ENCODE assay signal across 24 cellular contexts in the genomic region with DNA sequence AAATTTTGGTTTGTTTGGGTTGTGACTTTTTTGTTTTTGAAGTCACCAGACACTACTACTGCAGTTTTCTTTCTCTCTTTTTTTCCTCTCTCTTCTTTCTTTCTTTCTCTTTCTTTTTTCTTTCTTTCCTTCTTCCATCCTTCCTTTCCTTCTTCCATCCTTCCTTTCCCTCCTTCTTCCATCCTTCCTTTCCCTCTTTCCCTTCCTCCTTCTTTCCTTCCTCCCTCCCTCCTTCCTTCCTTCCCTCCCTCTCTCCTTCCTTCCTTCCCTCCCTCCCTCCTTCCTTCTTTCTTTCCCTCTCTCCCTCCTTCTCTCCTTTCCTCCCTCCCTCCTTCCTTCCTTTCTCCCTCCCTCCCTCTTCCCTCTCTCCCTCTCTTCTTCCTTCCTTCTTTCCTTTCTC.
DNase-seq lines count a peak whose midpoint lies in the region; ATAC-seq, FAIRE-seq and TF ChIP-seq lines count a peak whose summit lies in the region.
"Had no signal": no experiment of that assay in that cellular context is flagged by ENCODE, and none has a peak within 500 bp of the region (broad histone marks: within the 10 kb centered on the region; RNA-seq: fewer than 3 reads in every experiment).

No MANE protein-coding gene starts in this region.

- FAIRE-seq in HepG2 (lab: Jason Lieb, UNC) (no peak), H1 (lab: Jason Lieb, UNC) (no peak)
- FAIRE-seq: A549, GM12878, GM12892, GM18507, GM19239 had no signal

- H3K14ac ChIP-seq in H1 (ENCODE audit: insufficient read length) = no peak overlapping the region

- intact Hi-C loops in HepG2 (cut with micrococcal nuclease; ENCODE audit: unreplicated experiment) (no loop called here), right lobe of liver (cut with DNase I) (no loop called here)

- TF ChIP-seq CTCF in HepG2 (CRISPR knock-in tag; IDR thresholded peaks at IDR 0.05) (no peak), right lobe of liver (IDR thresholded peaks at IDR 0.05) (no peak), HEK293 (tag by site-specific recombination; IDR thresholded peaks at IDR 0.05) (no peak), H1 (IDR thresholded peaks at IDR 0.05; ENCODE audit: control extremely low read depth in 1 of 3, insufficient read depth in 1 of 3, low read depth in 1 of 3, low read length in 3 of 3) (no peak), BE2C (IDR thresholded peaks at IDR 0.05; ENCODE audit: low read depth, low read length) (no peak)

- TF ChIP-seq POLR2A in HepG2 (IDR thresholded peaks at IDR 0.05; ENCODE audit: insufficient read depth in 1 of 2, low read depth in 2 of 2, low read length in 2 of 2) = no peak
- no peak for TF ChIP-seq POLR2A in right lobe of liver (IDR thresholded peaks at IDR 0.05)
- no peak for TF ChIP-seq POLR2A in H1 (IDR thresholded peaks at IDR 0.05; ENCODE audit: control extremely low read depth in 1 of 2, low read depth in 2 of 2, low read length in 2 of 2)

- DNase-seq in HepG2 (ENCODE audit: low spot score) (no peak), right lobe of liver (no peak), H1 (ENCODE audit: low read depth in 1 of 2, low spot score in 2 of 2) (no peak), BE2C (no peak), DMS53 (lab: John Stamatoyannopoulos, UW) (no peak)
- no peak for DNase-seq in activated naive CD4-positive, alpha-beta T cell treated with anti-CD3 and anti-CD28 coated beads, Interleukin-2, amount 50 U/mL, for 16 hours
- DNase-seq: AML-193; C1 segment of cervical spinal cord; CD4-positive, alpha-beta memory T cell; CD4-positive, CD25-positive, alpha-beta regulatory T cell; CD8-positive, alpha-beta memory T cell; COR-L47; DMS 273 treated with DMSO at 0.1 percent for 48 hours; DMS153; DMS79 treated with DMSO at 0.1 percent for 48 hours; GDM1 had no signal

- no TSS peak for BruUV-seq in HepG2 (replicated peaks; lab: Mats Ljungman, UMichigan)

- no peak overlapping the region for H4K91ac ChIP-seq in H1 (replicated peaks; ENCODE audit: insufficient read length, low read length)

- TF ChIP-seq EP300 in HepG2 (IDR thresholded peaks at IDR 0.05; ENCODE audit: low read depth in 2 of 2, low read length in 2 of 2) (no peak), HepG2 (CRISPR knock-in tag; IDR thresholded peaks at IDR 0.05; ENCODE audit: borderline replicate concordance) (no peak), H1 (IDR thresholded peaks at IDR 0.05; ENCODE audit: borderline replicate concordance in 1 of 2, low read depth in 2 of 2, low read length in 2 of 2) (no peak)

- no peak overlapping the region for H3K56ac ChIP-seq in H1 (replicated peaks; ENCODE audit: insufficient read length, low read depth, low read length)

- H4K5ac ChIP-seq in H1 (ENCODE audit: insufficient read length, low read depth, low read length) = no peak overlapping the region

- 0 out of 2 replicates have a peak overlapping the region, but pooled peaks have one; percentile 6 for H2BK5ac ChIP-seq in H1 (ENCODE audit: low read depth, low read length)

- ATAC-seq in HepG2 (no peak), right lobe of liver (no peak)
- ATAC-seq: A549, GM12878 had no signal

- no peak overlapping the region for H2BK15ac ChIP-seq in H1 (ENCODE audit: low read length)

- in situ Hi-C loops in HepG2 (cut with HindIII; ENCODE audit: extremely low pct_ligation_motif_present, low pct_unique_long_range_greater_than_20kb) = no loop called here

- CTCF ChIA-PET in HepG2 (lab: Yijun Ruan, JAX; ENCODE audit: low intra/inter-chr PET ratio, low total read pairs) = no interaction called here
- CTCF ChIA-PET in HEK293 (lab: Yijun Ruan, JAX) = no interaction called here
- CTCF ChIA-PET in H1 (lab: Charles Lee; ENCODE audit: partially characterized antibody) = interaction anchor here (1.1 to 1.2 kb wide), 2 partner anchors 10 to 408 kb away, joined by 3 read pairs; no protein-coding TSS in a partner anchor

- H3K23me2 ChIP-seq in H1 (ENCODE audit: low read depth, low read length) = no peaks in the 10 kb centered on the region; the same call in 1 of the 2 replicates

- no peak overlapping the region for H4K8ac ChIP-seq in H1 (ENCODE audit: extremely low read depth, insufficient read depth, low read length)

- no peak overlapping the region for H3K18ac ChIP-seq in H1 (ENCODE audit: extremely low read depth, low read length)

- TF ChIP-seq RAD21 in HepG2 (CRISPR knock-in tag; IDR thresholded peaks at IDR 0.05) = no peak
- TF ChIP-seq RAD21 in H1 (IDR thresholded peaks at IDR 0.05 in 1 of 2, conservative IDR thresholded peaks at IDR 0.05 in 1 of 2; ENCODE audit: low read depth in 2 of 2, low read length in 2 of 2) = no peak

- H3K27ac ChIP-seq in HepG2 (ENCODE audit: extremely low read length, insufficient read depth, low read length) = no peak overlapping the region
- no peak overlapping the region for H3K27ac ChIP-seq in right lobe of liver
- H3K27ac ChIP-seq in HEK293 (ENCODE audit: extremely low read depth, low read depth, low read length) = no peak overlapping the region
- H3K27ac ChIP-seq in H1 (ENCODE audit: low read depth, low read length) = no peak overlapping the region
- H3K27ac ChIP-seq: 22Rv1, A549, BLaER1 had no signal

- H3K4ac ChIP-seq in H1 (replicated peaks; ENCODE audit: insufficient read length, low read depth, low read length) = no peak overlapping the region

- no peak overlapping the region for H3K23ac ChIP-seq in H1 (ENCODE audit: insufficient read length)

- no peaks in the 10 kb centered on the region for H3K36me3 ChIP-seq in HepG2 (replicated peaks in 1 of 2; ENCODE audit: control insufficient read depth in 1 of 2, insufficient read depth in 2 of 2, low read length in 2 of 2)
- no peaks in the 10 kb centered on the region for H3K36me3 ChIP-seq in right lobe of liver
- no peaks in the 10 kb centered on the region for H3K36me3 ChIP-seq in HEK293 (ENCODE audit: control insufficient read depth in 2 of 2, insufficient read depth in 1 of 2, low read length in 2 of 2)
- H3K36me3 ChIP-seq in H1 (ENCODE audit: control insufficient read depth in 2 of 4, insufficient read depth in 4 of 4, low read length in 3 of 4) = no peaks in the 10 kb centered on the region
- no peaks in the 10 kb centered on the region for H3K36me3 ChIP-seq in BE2C
- H3K36me3 ChIP-seq: BLaER1 had no signal

- no peaks in the 10 kb centered on the region for H3K79me1 ChIP-seq in H1 (ENCODE audit: low read depth, low read length)

- H3K4me1 ChIP-seq in HepG2 (ENCODE audit: insufficient read depth, low read length) (no peaks in the 10 kb centered on the region), right lobe of liver (no peaks in the 10 kb centered on the region), HEK293 (ENCODE audit: control insufficient read depth, insufficient read depth, low read length) (no peaks in the 10 kb centered on the region), H1 (replicated peaks in 1 of 4; ENCODE audit: control insufficient read depth in 3 of 4, insufficient read depth in 4 of 4, low read length in 3 of 4) (peaks cover 0 to 8% (median 1%) of the 10 kb centered on the region in 4 experiments; a peak in 2 of 7 replicates), BE2C (no peaks in the 10 kb centered on the region)
- H3K4me1 ChIP-seq: A549, BLaER1 had no signal

- H3K4me2 ChIP-seq in HepG2 (ENCODE audit: low read depth, low read length) = no peak overlapping the region
- no peak overlapping the region for H3K4me2 ChIP-seq in H1 (ENCODE audit: insufficient read depth in 1 of 2, low read depth in 2 of 2, low read length in 2 of 2)
- H3K4me2 ChIP-seq: A549, BLaER1 had no signal

- H2BK12ac ChIP-seq in H1 (ENCODE audit: low read depth, low read length) = no peak overlapping the region

- no peak overlapping the region for H3K9ac ChIP-seq in HepG2 (ENCODE audit: insufficient read depth, low read depth, low read length)
- H3K9ac ChIP-seq in H1 (replicated peaks in 1 of 4; ENCODE audit: extremely low read depth in 1 of 4, low read depth in 3 of 4, low read length in 3 of 4) = no peak overlapping the region
- H3K9ac ChIP-seq: BLaER1 had no signal

- no peak overlapping the region; the same call in 1 of the 2 replicates for H2AK5ac ChIP-seq in H1 (ENCODE audit: low read depth, low read length)

- H2BK20ac ChIP-seq in H1 (ENCODE audit: low read length) = no peak overlapping the region

- H3K79me2 ChIP-seq in HepG2 (ENCODE audit: insufficient read depth, low read length) (no peaks in the 10 kb centered on the region), H1 (ENCODE audit: control insufficient read depth in 1 of 2, insufficient read depth in 2 of 2, low read length in 2 of 2) (no peaks in the 10 kb centered on the region)

- H2AFZ ChIP-seq in HepG2 (ENCODE audit: low read length) (no peak overlapping the region), H1 (ENCODE audit: low read length) (no peak overlapping the region)

- H3K27me3 ChIP-seq in HepG2 (ENCODE audit: control insufficient read depth in 1 of 2, insufficient read depth in 2 of 2, low read length in 2 of 2) (no peaks in the 10 kb centered on the region), right lobe of liver (no peaks in the 10 kb centered on the region), H1 (replicated peaks in 1 of 4; ENCODE audit: control insufficient read depth in 3 of 4, extremely low read depth in 1 of 4, insufficient read depth in 3 of 4, low read length in 3 of 4) (no peaks in the 10 kb centered on the region), BE2C (no peaks in the 10 kb centered on the region)
- H3K27me3 ChIP-seq: BLaER1 had no signal

- POLR2A ChIA-PET in HepG2 (lab: Yijun Ruan, JAX) (no interaction called here), HEK293 (lab: Yijun Ruan, JAX) (no interaction called here), H1 (lab: Charles Lee; ENCODE audit: partially characterized antibody) (no interaction called here)

- H3K4me3 ChIP-seq in HepG2 (replicated peaks in 1 of 3; ENCODE audit: insufficient read depth in 1 of 3, low read depth in 2 of 3, low read length in 3 of 3) = no peak overlapping the region
- H3K4me3 ChIP-seq in right lobe of liver = no peak overlapping the region
- H3K4me3 ChIP-seq in HEK293 (ENCODE audit: low read depth, low read length) = no peak overlapping the region
- H3K4me3 ChIP-seq in H1 (ENCODE audit: extremely low read depth in 1 of 4, insufficient read depth in 2 of 4, low read depth in 3 of 4, low read length in 4 of 4) = no peak overlapping the region
- H3K4me3 ChIP-seq in BE2C (ENCODE audit: low read depth, low read length) = no peak overlapping the region
- H3K4me3 ChIP-seq: A549, BLaER1, GM12878 had no signal

- H2BK120ac ChIP-seq in H1 (replicated peaks; ENCODE audit: low read depth, low read length) = no peak overlapping the region

- H4K20me1 ChIP-seq in HepG2 (ENCODE audit: insufficient read depth, low read length) (no peaks in the 10 kb centered on the region), H1 (replicated peaks in 1 of 2; ENCODE audit: control insufficient read depth in 1 of 2, insufficient read depth in 2 of 2, low read length in 2 of 2) (no peaks in the 10 kb centered on the region)
- H4K20me1 ChIP-seq: BLaER1 had no signal

- H3K9me3 ChIP-seq in HepG2 (ENCODE audit: low read length) (no peaks in the 10 kb centered on the region), right lobe of liver (no peaks in the 10 kb centered on the region), HEK293 (ENCODE audit: control insufficient read depth, insufficient read depth, low read depth, low read length) (no peaks in the 10 kb centered on the region), H1 (ENCODE audit: insufficient read depth in 2 of 2, low read depth in 1 of 2, low read length in 1 of 2) (no peaks in the 10 kb centered on the region), BE2C (no peaks in the 10 kb centered on the region)
- H3K9me3 ChIP-seq: A549, BLaER1 had no signal
